ENCODE assay signal across 16 cellular contexts in genomic region chr22:37827056-37827455, GRCh38. TPM values are rescaled to one million over a fixed set of nuclear protein-coding genes. Genes with fewer than 3 reads are reported as not detected.
A peak's percentile ranks its signal among the peaks of the same experiment; 100 is the strongest.
DNase-seq lines count a peak whose midpoint lies in the region; ATAC-seq, FAIRE-seq and TF ChIP-seq lines count a peak whose summit lies in the region.
"Had no signal": no experiment of that assay in that cellular context is flagged by ENCODE, and none has a peak within 500 bp of the region (broad histone marks: within the 10 kb centered on the region; RNA-seq: fewer than 3 reads in every experiment).

No MANE protein-coding gene starts in this region.

- no peak overlapping the region for H3K4me3 ChIP-seq in heart left ventricle
- H3K4me3 ChIP-seq in rectal smooth muscle tissue (ENCODE audit: low read length) = no peak overlapping the region
- H3K4me3 ChIP-seq in MM.1S (ENCODE audit: low read length) = no peak overlapping the region
- no peak overlapping the region for H3K4me3 ChIP-seq in kidney (ENCODE audit: low read length in 2 of 2)
- H3K4me3 ChIP-seq: suprapubic skin had no signal

- no peak overlapping the region for H3K27ac Mint-ChIP-seq in activated T-helper 17 cell treated with anti-CD3 and anti-CD28 coated beads, Interleukin-2, amount 50 U/mL, for 72 hours

- H3K9me3 ChIP-seq in heart left ventricle (no peaks in the 10 kb centered on the region), MM.1S (replicated peaks; ENCODE audit: insufficient read depth, low read length) (no peaks in the 10 kb centered on the region), kidney (ENCODE audit: control insufficient read depth in 1 of 2, low read length in 2 of 2) (no peaks in the 10 kb centered on the region)
- H3K9me3 ChIP-seq: suprapubic skin had no signal

- H3K4me1 ChIP-seq in heart left ventricle (peaks cover 0 to 23% (median 3%) of the 10 kb centered on the region in 12 donors), rectal smooth muscle tissue (ENCODE audit: control insufficient read depth, insufficient read depth, low read length) (peaks cover 6% of the 10 kb centered on the region), MM.1S (ENCODE audit: low read length) (no peaks in the 10 kb centered on the region), kidney (ENCODE audit: control insufficient read depth in 1 of 2, insufficient read depth in 1 of 2, low read depth in 1 of 2, low read length in 2 of 2) (no peaks in the 10 kb centered on the region)

- no peak for TF ChIP-seq POLR2A in heart left ventricle (IDR thresholded peaks at IDR 0.05)

- H3K9me3 Mint-ChIP-seq in activated T-helper 17 cell treated with anti-CD3 and anti-CD28 coated beads, Interleukin-2, amount 50 U/mL, for 72 hours = no peaks in the 10 kb centered on the region
- H3K9me3 Mint-ChIP-seq: central memory CD8-positive, alpha-beta T cell had no signal

- in situ Hi-C loops in G401 (cut with HindIII; ENCODE audit: low sequenced_read_pairs) = no loop called here

- H2AFZ ChIP-seq in MM.1S (ENCODE audit: low read length) = no peak overlapping the region

- H3K4me3 Mint-ChIP-seq in activated T-helper 17 cell treated with anti-CD3 and anti-CD28 coated beads, Interleukin-2, amount 50 U/mL, for 72 hours = no peak overlapping the region
- H3K4me3 Mint-ChIP-seq: central memory CD8-positive, alpha-beta T cell had no signal

- peaks cover 16% of the 10 kb centered on the region for H3K36me3 Mint-ChIP-seq in activated T-helper 17 cell treated with anti-CD3 and anti-CD28 coated beads, Interleukin-2, amount 50 U/mL, for 72 hours (ENCODE audit: low read depth)

- DNase-seq in G401 (ENCODE audit: low spot score) (peak; percentile 98), amygdala (lab: John Stamatoyannopoulos, UW) (peak in 39 of 56 donors; percentile 10 to 77 (median 45)), heart left ventricle (peak in 4 of 5 donors; percentile 47 to 68 (median 62)), MM.1S (no peak), NCI-H748 treated with DMSO at 0.1 percent for 48 hours (lab: John Stamatoyannopoulos, UW) (no peak), kidney (no peak)
- DNase-seq: activated naive CD4-positive, alpha-beta T cell; NCI-H2081 treated with DMSO at 0.1 percent for 48 hours; occipital lobe had no signal

- peaks cover 0 to 35% (median 23%) of the 10 kb centered on the region in 9 donors for H3K36me3 ChIP-seq in heart left ventricle
- peaks cover 24% of the 10 kb centered on the region for H3K36me3 ChIP-seq in rectal smooth muscle tissue (ENCODE audit: control insufficient read depth, insufficient read depth, low read length)
- no peaks in the 10 kb centered on the region for H3K36me3 ChIP-seq in MM.1S (replicated peaks; ENCODE audit: insufficient read depth, low read length)
- peaks cover 13 to 16% of the 10 kb centered on the region in 2 donors for H3K36me3 ChIP-seq in kidney (ENCODE audit: control insufficient read depth in 1 of 2, insufficient read depth in 2 of 2, low read length in 2 of 2)

- H3K4me1 Mint-ChIP-seq in activated T-helper 17 cell treated with anti-CD3 and anti-CD28 coated beads, Interleukin-2, amount 50 U/mL, for 72 hours = no peaks in the 10 kb centered on the region
- H3K4me1 Mint-ChIP-seq: central memory CD8-positive, alpha-beta T cell had no signal

- FAIRE-seq in kidney (lab: Jason Lieb, UNC) = no peak

- no peaks in the 10 kb centered on the region for H3K79me2 ChIP-seq in MM.1S (ENCODE audit: low read length)

- H3K27me3 Mint-ChIP-seq in activated T-helper 17 cell treated with anti-CD3 and anti-CD28 coated beads, Interleukin-2, amount 50 U/mL, for 72 hours = peaks cover under 1% of the 10 kb centered on the region

- whole genome bisulfite sequencing in heart left ventricle, 4 donors = 21 to 30% (median 27%) methylated on average over 9 of the region's 9 CpGs

- H4K20me1 ChIP-seq in MM.1S (ENCODE audit: insufficient read depth, low read length) = no peaks in the 10 kb centered on the region

- no peaks in the 10 kb centered on the region for H3F3A ChIP-seq in MM.1S (ENCODE audit: insufficient read depth, low read length)

- H3K27me3 ChIP-seq in heart left ventricle (peaks cover 0 to 18% (median 3%) of the 10 kb centered on the region in 9 donors), rectal smooth muscle tissue (ENCODE audit: control insufficient read depth, insufficient read depth, low read length) (peaks cover 7% of the 10 kb centered on the region), MM.1S (replicated peaks; ENCODE audit: insufficient read depth, low read length) (peaks cover 19% of the 10 kb centered on the region; the same call in 1 of the 2 replicates)

- H3K4me2 ChIP-seq in MM.1S (ENCODE audit: low read depth, low read length) = no peak overlapping the region

- no peak for TF ChIP-seq CTCF in heart left ventricle (IDR thresholded peaks at IDR 0.05)
- TF ChIP-seq CTCF in MM.1S (IDR thresholded peaks at IDR 0.05; ENCODE audit: low read length) = no peak
- TF ChIP-seq CTCF in kidney (IDR thresholded peaks at IDR 0.05; ENCODE audit: borderline replicate concordance, extremely low read depth, insufficient read depth) = no peak

- no peak overlapping the region for H3K9ac ChIP-seq in rectal smooth muscle tissue (ENCODE audit: low read length)
- H3K9ac ChIP-seq in MM.1S (ENCODE audit: low read length) = no peak overlapping the region
- no peak overlapping the region for H3K9ac ChIP-seq in kidney (ENCODE audit: low read length in 2 of 2)

- intact Hi-C loops in heart left ventricle (cut with DNase I) (no loop called here), kidney (cut with DNase I) (no loop called here)

- H3K9me2 ChIP-seq in MM.1S (replicated peaks; ENCODE audit: insufficient read depth, low read length) = no peaks in the 10 kb centered on the region

- H3K27ac ChIP-seq in heart left ventricle (peak overlapping the region in 7 of 12 donors; percentile 6 to 68 (median 30)), rectal smooth muscle tissue (ENCODE audit: low read depth, low read length) (peak overlapping the region; percentile 67), MM.1S (ENCODE audit: low read length) (no peak overlapping the region), kidney (ENCODE audit: low read depth in 2 of 2, low read length in 2 of 2) (no peak overlapping the region)
- H3K27ac ChIP-seq: suprapubic skin had no signal

- peak; percentile 55 to 80 (median 78) for ATAC-seq in heart left ventricle
- no peak for ATAC-seq in activated T-helper 17 cell treated with anti-CD3 and anti-CD28 coated beads, Interleukin-2, amount 50 U/mL, for 72 hours (replicated peaks)

RNA-seq across cellular contexts. Expression of gene GALR3, which starts 3.9 kb away (rescaled TPM):
- total RNA-seq in G401 (2014; rRNA removed; shearing (Covaris generic)) = not detected in 2 replicates
- not detected for total RNA-seq in heart left ventricle
- polyA plus RNA-seq in heart left ventricle = not detected
- not detected for total RNA-seq in kidney
- polyA plus RNA-seq in kidney (ENCODE audit: insufficient read depth, low read depth, low replicate concordance) = not detected
- not detected for total RNA-seq in activated T-helper 17 cell treated with anti-CD3 and anti-CD28 coated beads, Interleukin-2, amount 50 U/mL, for 72 hours
- total RNA-seq: activated CD8-positive, alpha-beta memory T cell treated with anti-CD3 and anti-CD28 coated beads for 36 hours; epithelial cell of proximal tubule; lung microvascular endothelial cell; occipital lobe; suprapubic skin had no signal

RNA-seq across cellular contexts. Expression of gene ANKRD54, which starts 17.1 kb away (rescaled TPM):
- total RNA-seq in G401 (2014; rRNA removed; shearing (Covaris generic)) = 41.7 and 46.3 TPM in 2 replicates
- total RNA-seq in heart left ventricle (10 to 100 TPM; 11.6 to 44.6 (median 15.9) TPM), kidney (21.3 TPM)
- polyA plus RNA-seq in heart left ventricle (10 to 100 TPM; 15.7 to 20.4 TPM), kidney (ENCODE audit: insufficient read depth, low read depth, low replicate concordance) (26.6 TPM)
- total RNA-seq in activated T-helper 17 cell treated with anti-CD3 and anti-CD28 coated beads, Interleukin-2, amount 50 U/mL, for 72 hours = 10 to 100 TPM; 13.0 to 25.2 TPM

RNA-seq across cellular contexts. Expression of gene GCAT, which starts 19.3 kb away (rescaled TPM):
- 35.6 and 44.6 TPM in 2 replicates for total RNA-seq in G401 (2014; rRNA removed; shearing (Covaris generic))
- total RNA-seq in heart left ventricle = 10 to 100 TPM; 25.2 to 83.6 (median 39.7) TPM
- polyA plus RNA-seq in heart left ventricle = 10 to 100 TPM; 26.7 to 53.4 TPM
- 8.9 TPM for total RNA-seq in kidney
- 35.9 TPM for polyA plus RNA-seq in kidney (ENCODE audit: insufficient read depth, low read depth, low replicate concordance)
- 1 to 10 TPM; 4.2 to 5.1 TPM for total RNA-seq in activated T-helper 17 cell treated with anti-CD3 and anti-CD28 coated beads, Interleukin-2, amount 50 U/mL, for 72 hours

RNA-seq across cellular contexts. Expression of gene EIF3L, which starts 22.2 kb away (rescaled TPM):
- 595 and 685 TPM in 2 replicates for total RNA-seq in G401 (2014; rRNA removed; shearing (Covaris generic))
- 100 to 1,000 TPM; 237 to 456 (median 369) TPM for total RNA-seq in heart left ventricle
- 100 to 1,000 TPM; 111 to 284 TPM for polyA plus RNA-seq in heart left ventricle
- 352 TPM for total RNA-seq in kidney
- 376 TPM for polyA plus RNA-seq in kidney (ENCODE audit: insufficient read depth, low read depth, low replicate concordance)
- 100 to 1,000 TPM; 553 to 834 TPM for total RNA-seq in activated T-helper 17 cell treated with anti-CD3 and anti-CD28 coated beads, Interleukin-2, amount 50 U/mL, for 72 hours

Comparison
In these comparisons a context has a peak if more than half of its experiments do, and no peak if none do; other contexts are left out.
1. DNase-seq: peak in G401 (single experiment), amygdala (39 of 56) and heart left ventricle (4 of 5); none in MM.1S (single experiment), NCI-H748 treated with DMSO at 0.1 percent for 48 hours (single experiment) and kidney (single experiment).
2. H3K27ac ChIP-seq: peak in heart left ventricle (7 of 12) and rectal smooth muscle tissue (single experiment); none in MM.1S (single experiment) and kidney (0 of 2).